Comparison of ENCODE assay signal across 28 cellular contexts in genomic region chr5:155530046-155530445, GRCh38.
DNase-seq lines count a peak whose midpoint lies in the region; ATAC-seq, FAIRE-seq and TF ChIP-seq lines count a peak whose summit lies in the region.
"Had no signal": no experiment of that assay in that cellular context is flagged by ENCODE, and none has a peak within 500 bp of the region (broad histone marks: within the 10 kb centered on the region; RNA-seq: fewer than 3 reads in every experiment).

No MANE protein-coding gene starts in this region.

- ATAC-seq in SK-N-SH treated with all-trans-retinoic acid at 6 μM for 48 hours (no peak), GM18867 (IDR thresholded peaks at IDR 0.05; ENCODE audit: unreplicated experiment) (no peak)
- ATAC-seq in activated T-cell treated with anti-CD3 and anti-CD28 coated beads, Interleukin-2, amount 50 U/mL, for 72 hours (replicated peaks in 1 of 2), result no peak
- ATAC-seq: activated CD8-positive, alpha-beta T cell treated with anti-CD3 and anti-CD28 coated beads, Interleukin-2, amount 10 ng/mL, durations not matched to agents 7 days and 5 days; K562; mucosa of descending colon had no signal

- no peaks in the 10 kb centered on the region for H3K27me3 Mint-ChIP-seq in activated T-cell treated with anti-CD3 and anti-CD28 coated beads, Interleukin-2, amount 50 U/mL, for 72 hours (ENCODE audit: low read depth)
- H3K27me3 Mint-ChIP-seq: progenitor cell of endocrine pancreas; stimulated activated naive CD8-positive, alpha-beta T cell treated with anti-CD3 and anti-CD28 coated beads, Interleukin-15, Interleukin-2, amounts not matched to agents 100 ng/mL and 50 ng/mL, for 24 hours had no signal

- no peak overlapping the region for H3K4me3 Mint-ChIP-seq in activated T-cell treated with anti-CD3 and anti-CD28 coated beads, Interleukin-2, amount 50 U/mL, for 72 hours
- H3K4me3 Mint-ChIP-seq: activated CD8-positive, alpha-beta T cell treated with anti-CD3 and anti-CD28 coated beads, Interleukin-2, amount 10 ng/mL, durations not matched to agents 7 days and 5 days; neural crest cell; stimulated activated naive CD8-positive, alpha-beta T cell treated with anti-CD3 and anti-CD28 coated beads, Interleukin-15, Interleukin-2, amounts not matched to agents 100 ng/mL and 50 ng/mL, for 24 hours had no signal

- H3K4me3 ChIP-seq in foreskin fibroblast (ENCODE audit: low read depth in 1 of 2, low read length in 2 of 2), result no peak overlapping the region
- H3K4me3 ChIP-seq: K562, mucosa of descending colon, Peyer's patch, SK-N-MC, skin epidermis, tibial artery had no signal

- H3K9me3 Mint-ChIP-seq in activated T-cell treated with anti-CD3 and anti-CD28 coated beads, Interleukin-2, amount 50 U/mL, for 72 hours, result peaks cover 0 to 1% of the 10 kb centered on the region in 2 donors
- H3K9me3 Mint-ChIP-seq: neural crest cell; stimulated activated naive CD8-positive, alpha-beta T cell treated with anti-CD3 and anti-CD28 coated beads, Interleukin-15, Interleukin-2, amounts not matched to agents 100 ng/mL and 50 ng/mL, for 24 hours had no signal

- no peaks in the 10 kb centered on the region for H3K36me3 Mint-ChIP-seq in activated T-cell treated with anti-CD3 and anti-CD28 coated beads, Interleukin-2, amount 50 U/mL, for 72 hours (ENCODE audit: insufficient read depth in 2 of 2)

- H3K4me1 Mint-ChIP-seq in activated T-cell treated with anti-CD3 and anti-CD28 coated beads, Interleukin-2, amount 50 U/mL, for 72 hours (ENCODE audit: low read depth), result no peaks in the 10 kb centered on the region
- H3K4me1 Mint-ChIP-seq: neural crest cell had no signal

- no peak for FAIRE-seq in urothelium cell line (lab: Jason Lieb, UNC)
- FAIRE-seq: K562 had no signal

- TF ChIP-seq CTCF in foreskin fibroblast (IDR thresholded peaks at IDR 0.05; ENCODE audit: low read depth, low read length), result no peak

- DNase-seq in M059J (ENCODE audit: low read depth), result peak; percentile 16
- peak; percentile 28 to 51 for DNase-seq in foreskin fibroblast
- DNase-seq in urothelium cell line (ENCODE audit: low spot score), result peak; percentile 40
- DNase-seq in iPS-NIHi11 (ENCODE audit: low spot score), result no peak
- no peak for DNase-seq in activated T-cell treated with anti-CD3 and anti-CD28 coated beads, Interleukin-2, amount 50 U/mL, for 72 hours
- DNase-seq: activated CD4-positive, CD25-positive, alpha-beta regulatory T cell; activated CD8-positive, alpha-beta T cell treated with anti-CD3 and anti-CD28 coated beads, Interleukin-2, amount 10 ng/mL, durations not matched to agents 7 days and 5 days; activated naive CD4-positive, alpha-beta T cell treated with Interleukin-2 at 50 U/mL for 16 hours; activated T-cell treated with anti-CD3 and anti-CD28 coated beads, Interleukin-2, amount 50 U/mL, for 1 hour; anterior cingulate cortex; cerebellar nuclear complex; GDM1; head of caudate nucleus; mucosa of descending colon; MV-4-11; NCI-H1694 treated with DMSO at 0.1 percent for 48 hours; NCI-H774; Peyer's patch; T-helper 9 cell; tibial artery had no signal

- H3K27ac Mint-ChIP-seq in activated T-cell treated with anti-CD3 and anti-CD28 coated beads, Interleukin-2, amount 50 U/mL, for 72 hours, result no peak overlapping the region
- H3K27ac Mint-ChIP-seq: activated CD8-positive, alpha-beta T cell treated with anti-CD3 and anti-CD28 coated beads, Interleukin-2, amount 10 ng/mL, durations not matched to agents 7 days and 5 days; progenitor cell of endocrine pancreas; stimulated activated naive CD8-positive, alpha-beta T cell treated with anti-CD3 and anti-CD28 coated beads, Interleukin-15, Interleukin-2, amounts not matched to agents 100 ng/mL and 50 ng/mL, for 24 hours had no signal

TF ChIP-seq in SK-N-SH treated with all-trans-retinoic acid at 6 μM for 48 hours, 23 proteins besides CTCF, POLR2A, EP300 and RAD21:
- TF ChIP-seq CREB5 (CRISPR knock-in tag; IDR thresholded peaks at IDR 0.05; ENCODE audit: low read depth), result 0 out of 2 replicates have a peak, but pooled peaks have one; percentile 30
- no peak for TF ChIP-seq ZNF565 (CRISPR knock-in tag; conservative IDR thresholded peaks at IDR 0.05; ENCODE audit: low read depth)
- TF ChIP-seq ARNTL (CRISPR knock-in tag; IDR thresholded peaks at IDR 0.05; ENCODE audit: borderline replicate concordance, low read depth), result no peak
- TF ChIP-seq TCF4 (CRISPR knock-in tag; IDR thresholded peaks at IDR 0.05; ENCODE audit: borderline replicate concordance), result no peak
- TF ChIP-seq PATZ1 (CRISPR knock-in tag; IDR thresholded peaks at IDR 0.05; ENCODE audit: borderline replicate concordance), result no peak
- peak; percentile 40 for TF ChIP-seq ISL1 (CRISPR knock-in tag; IDR thresholded peaks at IDR 0.05)
- TF ChIP-seq TSHZ2 (CRISPR knock-in tag; IDR thresholded peaks at IDR 0.05), result no peak

Comparison
In these comparisons a context has a peak if more than half of its experiments do, and no peak if none do; other contexts are left out.
1. DNase-seq: peak in M059J (single experiment), foreskin fibroblast (2 of 2) and urothelium cell line (single experiment); none in iPS-NIHi11 (single experiment) and activated T-cell treated with anti-CD3 and anti-CD28 coated beads, Interleukin-2, amount 50 U/mL, for 72 hours (0 of 2).